ENCODE assay signal across 17 cellular contexts in genomic region chr1:204818998-204819397, GRCh38. TPM values are rescaled to one million over a fixed set of nuclear protein-coding genes. Genes with fewer than 3 reads are reported as not detected.
"Had no signal": no experiment of that assay in that cellular context is flagged by ENCODE, and none has a peak within 500 bp of the region (broad histone marks: within the 10 kb centered on the region; RNA-seq: fewer than 3 reads in every experiment).

No MANE protein-coding gene starts in this region.

- ATAC-seq: activated T-helper 17 cell treated with anti-CD3 and anti-CD28 coated beads, Interleukin-2, amount 50 U/mL, for 72 hours; left colon; naive thymus-derived CD4-positive, alpha-beta T cell; stimulated activated naive B cell treated with anti-CD40 and anti-IgM and Interleukin-4, amounts not matched to agents 10 μg/mL and 1 μg/mL and 100 μg/mL, for 72 hours; T-cell had no signal

- H3K4me3 ChIP-seq: skin epidermis had no signal

- H3K4me1 ChIP-seq: parathyroid adenoma had no signal

- FAIRE-seq: endothelial cell of umbilical vein, frontal cortex had no signal

- DNase-seq: activated CD4-positive, alpha-beta T cell treated with anti-CD3 and anti-CD28 coated beads, Interleukin-2, amount 50 U/mL, for 48 hours; activated CD4-positive, CD25-positive, alpha-beta regulatory T cell treated with anti-CD3 and anti-CD28 coated beads, Interleukin-2, amount 50 U/mL, for 72 hours; activated naive CD4-positive, alpha-beta T cell treated with anti-CD3 and anti-CD28 coated beads, Interleukin-2, amount 10 ng/mL, durations not matched to agents 7 days and 5 days; cortex of kidney; effector CD8-positive, alpha-beta T cell; left colon; naive thymus-derived CD4-positive, alpha-beta T cell; stimulated activated CD4-positive, alpha-beta T cell treated with anti-CD3 and anti-CD28 coated beads, Interleukin-15, amount 100 ng/mL, for 24 hours; stimulated activated CD4-positive, alpha-beta T cell treated with anti-CD3 and anti-CD28 coated beads, Interleukin-4, amount 100 ng/mL, for 1 hour; stimulated activated naive B cell treated with anti-CD40 and anti-IgM and Interleukin-4, amounts not matched to agents 10 μg/mL and 1 μg/mL and 100 μg/mL, for 72 hours; T-cell; T-helper 9 cell had no signal

- H3K27ac ChIP-seq: parathyroid adenoma, skin epidermis had no signal

RNA-seq across cellular contexts. Expression of gene NFASC, which starts 51.7 kb away (rescaled TPM):
- total RNA-seq: endothelial cell of umbilical vein had no signal
- polyA plus RNA-seq: endothelial cell of umbilical vein; naive thymus-derived CD4-positive, alpha-beta T cell had no signal
